In the genomic region with DNA sequence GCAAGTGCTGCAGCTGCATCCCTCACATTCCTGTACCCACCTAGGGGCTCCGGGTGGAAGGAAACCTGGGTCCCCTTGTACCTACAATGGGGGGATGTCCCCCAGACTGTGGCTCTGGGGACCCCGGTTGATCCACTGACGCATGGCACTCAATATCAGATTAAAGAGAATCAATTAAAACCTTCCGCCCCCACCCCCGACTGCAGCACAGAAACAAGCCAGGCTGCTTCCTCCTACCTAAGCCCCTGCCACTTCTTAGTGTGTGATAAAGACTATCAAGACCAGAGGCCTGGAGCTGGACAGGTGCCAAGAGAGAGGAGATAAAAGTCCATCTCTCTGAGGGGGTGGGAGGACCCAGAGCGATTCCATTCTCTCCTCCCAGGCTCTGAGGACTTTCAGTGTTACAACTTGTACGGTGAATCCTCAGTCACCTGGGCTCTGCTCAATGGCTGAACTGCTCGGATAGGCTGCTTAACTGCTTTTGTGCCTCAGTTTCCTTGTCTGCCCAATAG, we compare ENCODE assay signal across 2 cellular contexts.
TF ChIP-seq lines count a peak whose summit lies in the region.

No MANE protein-coding gene starts in this region.

TF ChIP-seq in IMR-90, 13 proteins besides CTCF, POLR2A, EP300 and RAD21:
- TF ChIP-seq CHD1 (IDR thresholded peaks at IDR 0.05; ENCODE audit: low read depth, low read length), result no peak
- no peak for TF ChIP-seq RFX5 (IDR thresholded peaks at IDR 0.05; ENCODE audit: low read depth, low read length)
- no peak for TF ChIP-seq CEBPB (IDR thresholded peaks at IDR 0.05; ENCODE audit: low read depth, low read length)
- TF ChIP-seq, protein P1, sequence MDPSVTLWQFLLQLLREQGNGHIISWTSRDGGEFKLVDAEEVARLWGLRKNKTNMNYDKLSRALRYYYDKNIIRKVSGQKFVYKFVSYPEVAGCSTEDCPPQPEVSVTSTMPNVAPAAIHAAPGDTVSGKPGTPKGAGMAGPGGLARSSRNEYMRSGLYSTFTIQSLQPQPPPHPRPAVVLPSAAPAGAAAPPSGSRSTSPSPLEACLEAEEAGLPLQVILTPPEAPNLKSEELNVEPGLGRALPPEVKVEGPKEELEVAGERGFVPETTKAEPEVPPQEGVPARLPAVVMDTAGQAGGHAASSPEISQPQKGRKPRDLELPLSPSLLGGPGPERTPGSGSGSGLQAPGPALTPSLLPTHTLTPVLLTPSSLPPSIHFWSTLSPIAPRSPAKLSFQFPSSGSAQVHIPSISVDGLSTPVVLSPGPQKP (IDR thresholded peaks at IDR 0.05; ENCODE audit: borderline replicate concordance, low read depth, low read length), result no peak
TF ChIP-seq in IMR-90: peak in this region for 0.

TF ChIP-seq in K562, 482 proteins besides CTCF, POLR2A, EP300 and RAD21 (continues in another document):
- TF ChIP-seq, protein P2, sequence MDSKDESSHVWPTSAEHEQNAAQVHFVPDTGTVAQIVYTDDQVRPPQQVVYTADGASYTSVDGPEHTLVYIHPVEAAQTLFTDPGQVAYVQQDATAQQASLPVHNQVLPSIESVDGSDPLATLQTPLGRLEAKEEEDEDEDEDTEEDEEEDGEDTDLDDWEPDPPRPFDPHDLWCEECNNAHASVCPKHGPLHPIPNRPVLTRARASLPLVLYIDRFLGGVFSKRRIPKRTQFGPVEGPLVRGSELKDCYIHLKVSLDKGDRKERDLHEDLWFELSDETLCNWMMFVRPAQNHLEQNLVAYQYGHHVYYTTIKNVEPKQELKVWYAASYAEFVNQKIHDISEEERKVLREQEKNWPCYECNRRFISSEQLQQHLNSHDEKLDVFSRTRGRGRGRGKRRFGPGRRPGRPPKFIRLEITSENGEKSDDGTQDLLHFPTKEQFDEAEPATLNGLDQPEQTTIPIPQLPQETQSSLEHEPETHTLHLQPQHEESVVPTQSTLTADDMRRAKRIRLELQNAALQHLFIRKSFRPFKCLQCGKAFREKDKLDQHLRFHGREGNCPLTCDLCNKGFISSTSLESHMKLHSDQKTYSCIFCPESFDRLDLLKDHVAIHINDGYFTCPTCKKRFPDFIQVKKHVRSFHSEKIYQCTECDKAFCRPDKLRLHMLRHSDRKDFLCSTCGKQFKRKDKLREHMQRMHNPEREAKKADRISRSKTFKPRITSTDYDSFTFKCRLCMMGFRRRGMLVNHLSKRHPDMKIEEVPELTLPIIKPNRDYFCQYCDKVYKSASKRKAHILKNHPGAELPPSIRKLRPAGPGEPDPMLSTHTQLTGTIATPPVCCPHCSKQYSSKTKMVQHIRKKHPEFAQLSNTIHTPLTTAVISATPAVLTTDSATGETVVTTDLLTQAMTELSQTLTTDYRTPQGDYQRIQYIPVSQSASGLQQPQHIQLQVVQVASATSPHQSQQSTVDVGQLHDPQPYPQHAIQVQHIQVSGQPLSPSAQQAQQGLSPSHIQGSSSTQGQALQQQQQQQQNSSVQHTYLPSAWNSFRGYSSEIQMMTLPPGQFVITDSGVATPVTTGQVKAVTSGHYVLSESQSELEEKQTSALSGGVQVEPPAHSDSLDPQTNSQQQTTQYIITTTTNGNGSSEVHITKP (IDR thresholded peaks at IDR 0.05; ENCODE audit: partially characterized antibody), result peak; percentile 88
- TF ChIP-seq CCNT2 (IDR thresholded peaks at IDR 0.05; ENCODE audit: borderline replicate concordance, extremely low read depth, insufficient read length, low read depth, low read length) (peak; percentile 76), GATAD2B (IDR thresholded peaks at IDR 0.05; ENCODE audit: borderline replicate concordance) (peak; percentile 81), PML (IDR thresholded peaks at IDR 0.05; ENCODE audit: low read length) (peak; percentile 77), RCOR1 (IDR thresholded peaks at IDR 0.05; ENCODE audit: borderline replicate concordance in 1 of 2, low read depth in 2 of 2, low read length in 2 of 2) (peak in 1 of 2 experiments; percentile 85; a peak in 3 of 4 replicates), JUND (IDR thresholded peaks at IDR 0.05; ENCODE audit: borderline replicate concordance, low read depth, low read length) (peak; percentile 50), JUND (tag; IDR thresholded peaks at IDR 0.05; ENCODE audit: borderline replicate concordance, low read depth, low read length) (no peak; the same call in 2 of the 3 replicates), ZNF24 (IDR thresholded peaks at IDR 0.05) (no peak), CHD1 (IDR thresholded peaks at IDR 0.05; ENCODE audit: low read length) (no peak), MCM2 (IDR thresholded peaks at IDR 0.05; ENCODE audit: low read depth) (no peak), MYC (IDR thresholded peaks at IDR 0.05; ENCODE audit: low read depth, low read length) (0 out of 2 replicates have a peak, but pooled peaks have one; percentile 18), MYC (CRISPR knock-in tag; IDR thresholded peaks at IDR 0.05; ENCODE audit: borderline replicate concordance, low read depth) (no peak), PTBP1 (IDR thresholded peaks at IDR 0.05; ENCODE audit: low read depth, low read length) (0 out of 2 replicates have a peak, but pooled peaks have one; percentile 13), FOXM1 (IDR thresholded peaks at IDR 0.05; ENCODE audit: low read depth) (peak; percentile 66), FOXM1 (CRISPR knock-in tag; IDR thresholded peaks at IDR 0.05; ENCODE audit: low read depth) (no peak), POLR2AphosphoS5 (IDR thresholded peaks at IDR 0.05; ENCODE audit: control insufficient read depth, insufficient read depth, low read depth, low read length) (peak; percentile 95), KAT7 (CRISPR knock-in tag; IDR thresholded peaks at IDR 0.05; ENCODE audit: borderline replicate concordance) (no peak), MBD2 (IDR thresholded peaks at IDR 0.05; ENCODE audit: borderline replicate concordance, low read depth) (peak; percentile 35; the same call in 1 of the 2 replicates), TAF1 (IDR thresholded peaks at IDR 0.05; ENCODE audit: control insufficient read depth, extremely low read depth, insufficient read depth, low read length, severe bottlenecking) (peak; percentile 35), NFIC (IDR thresholded peaks at IDR 0.05) (peak; percentile 99), TSC22D4 (tag; IDR thresholded peaks at IDR 0.05) (no peak), LEF1 (IDR thresholded peaks at IDR 0.05) (peak; percentile 76), SMAD1 (IDR thresholded peaks at IDR 0.05; ENCODE audit: low read depth, low read length, partially characterized antibody) (peak; percentile 93), BDP1 (IDR thresholded peaks at IDR 0.05; ENCODE audit: insufficient read depth, insufficient read length) (no peak), CBX3 (IDR thresholded peaks at IDR 0.05; ENCODE audit: borderline replicate concordance in 1 of 2, low read length in 2 of 2) (0 out of 3 replicates have a peak, but pooled peaks of 1 of the 2 experiments have one; percentile 7), U2AF2 (optimal IDR thresholded peaks at IDR 0.05; ENCODE audit: low read depth, low read length) (no peak), NR2C1 (IDR thresholded peaks at IDR 0.05) (no peak), NR2C1 (tag; IDR thresholded peaks at IDR 0.05) (0 out of 2 replicates have a peak, but pooled peaks have one; percentile 30), SAFB2 (IDR thresholded peaks at IDR 0.05; ENCODE audit: borderline replicate concordance, low read depth, low read length, severe bottlenecking) (no peak), ILF3 (IDR thresholded peaks at IDR 0.05; ENCODE audit: borderline replicate concordance) (no peak), RFX1 (IDR thresholded peaks at IDR 0.05) (no peak), TEAD1 (CRISPR knock-in tag; IDR thresholded peaks at IDR 0.05) (peak in 1 of 2 experiments; percentile 90; a peak in 2 of 4 replicates), MTA3 (IDR thresholded peaks at IDR 0.05; ENCODE audit: borderline replicate concordance) (0 out of 2 replicates have a peak, but pooled peaks have one; percentile 59), ZNF586 (CRISPR knock-in tag; conservative IDR thresholded peaks at IDR 0.05) (no peak), SOX6 (IDR thresholded peaks at IDR 0.05) (peak; percentile 78; the same call in 1 of the 2 replicates), FOXK2 (conservative IDR thresholded peaks at IDR 0.05 in 1 of 2, IDR thresholded peaks at IDR 0.05 in 1 of 2; ENCODE audit: low read depth in 2 of 2) (0 out of 4 replicates have a peak, but pooled peaks of 1 of the 2 experiments have one; percentile 18), HDAC1 (IDR thresholded peaks at IDR 0.05) (no peak; a peak in 1 of 4 replicates), ATF7 (IDR thresholded peaks at IDR 0.05) (peak; percentile 42; the same call in 1 of the 2 replicates), GABPB2 (CRISPR knock-in tag; conservative IDR thresholded peaks at IDR 0.05) (no peak), RNF2 (IDR thresholded peaks at IDR 0.05) (peak; percentile 67), BRD9 (IDR thresholded peaks at IDR 0.05; ENCODE audit: low read depth, partially characterized antibody) (peak; percentile 30), HDAC2 (IDR thresholded peaks at IDR 0.05) (0 out of 2 replicates have a peak, but pooled peaks have one; percentile 13), EP400 (IDR thresholded peaks at IDR 0.05) (0 out of 2 replicates have a peak, but pooled peaks have one; percentile 7), TBP (optimal IDR thresholded peaks at IDR 0.05; ENCODE audit: low read depth, low read length) (peak; percentile 37), ZNF57 (CRISPR knock-in tag; IDR thresholded peaks at IDR 0.05) (no peak), BCOR (IDR thresholded peaks at IDR 0.05) (peak; percentile 62; the same call in 1 of the 2 replicates)
- TF ChIP-seq, protein P3, sequence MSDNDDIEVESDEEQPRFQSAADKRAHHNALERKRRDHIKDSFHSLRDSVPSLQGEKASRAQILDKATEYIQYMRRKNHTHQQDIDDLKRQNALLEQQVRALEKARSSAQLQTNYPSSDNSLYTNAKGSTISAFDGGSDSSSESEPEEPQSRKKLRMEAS (CRISPR knock-in tag; IDR thresholded peaks at IDR 0.05), result no peak
- TF ChIP-seq, protein P4, sequence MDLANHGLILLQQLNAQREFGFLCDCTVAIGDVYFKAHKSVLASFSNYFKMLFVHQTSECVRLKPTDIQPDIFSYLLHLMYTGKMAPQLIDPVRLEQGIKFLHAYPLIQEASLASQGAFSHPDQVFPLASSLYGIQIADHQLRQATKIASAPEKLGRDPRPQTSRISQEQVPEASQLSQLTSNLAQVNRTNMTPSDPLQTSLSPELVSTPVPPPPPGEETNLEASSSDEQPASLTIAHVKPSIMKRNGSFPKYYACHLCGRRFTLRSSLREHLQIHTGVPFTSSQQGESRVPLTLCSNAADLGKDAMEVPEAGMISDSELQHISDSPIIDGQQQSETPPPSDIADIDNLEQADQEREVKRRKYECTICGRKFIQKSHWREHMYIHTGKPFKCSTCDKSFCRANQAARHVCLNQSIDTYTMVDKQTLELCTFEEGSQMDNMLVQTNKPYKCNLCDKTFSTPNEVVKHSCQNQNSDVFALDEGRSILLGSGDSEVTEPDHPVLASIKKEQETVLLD (IDR thresholded peaks at IDR 0.05), result peak; percentile 8; the same call in 1 of the 2 replicates
- TF ChIP-seq, protein P5, sequence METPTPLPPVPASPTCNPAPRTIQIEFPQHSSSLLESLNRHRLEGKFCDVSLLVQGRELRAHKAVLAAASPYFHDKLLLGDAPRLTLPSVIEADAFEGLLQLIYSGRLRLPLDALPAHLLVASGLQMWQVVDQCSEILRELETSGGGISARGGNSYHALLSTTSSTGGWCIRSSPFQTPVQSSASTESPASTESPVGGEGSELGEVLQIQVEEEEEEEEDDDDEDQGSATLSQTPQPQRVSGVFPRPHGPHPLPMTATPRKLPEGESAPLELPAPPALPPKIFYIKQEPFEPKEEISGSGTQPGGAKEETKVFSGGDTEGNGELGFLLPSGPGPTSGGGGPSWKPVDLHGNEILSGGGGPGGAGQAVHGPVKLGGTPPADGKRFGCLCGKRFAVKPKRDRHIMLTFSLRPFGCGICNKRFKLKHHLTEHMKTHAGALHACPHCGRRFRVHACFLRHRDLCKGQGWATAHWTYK (CRISPR knock-in tag; IDR thresholded peaks at IDR 0.05), result no peak
- TF ChIP-seq, protein P6, sequence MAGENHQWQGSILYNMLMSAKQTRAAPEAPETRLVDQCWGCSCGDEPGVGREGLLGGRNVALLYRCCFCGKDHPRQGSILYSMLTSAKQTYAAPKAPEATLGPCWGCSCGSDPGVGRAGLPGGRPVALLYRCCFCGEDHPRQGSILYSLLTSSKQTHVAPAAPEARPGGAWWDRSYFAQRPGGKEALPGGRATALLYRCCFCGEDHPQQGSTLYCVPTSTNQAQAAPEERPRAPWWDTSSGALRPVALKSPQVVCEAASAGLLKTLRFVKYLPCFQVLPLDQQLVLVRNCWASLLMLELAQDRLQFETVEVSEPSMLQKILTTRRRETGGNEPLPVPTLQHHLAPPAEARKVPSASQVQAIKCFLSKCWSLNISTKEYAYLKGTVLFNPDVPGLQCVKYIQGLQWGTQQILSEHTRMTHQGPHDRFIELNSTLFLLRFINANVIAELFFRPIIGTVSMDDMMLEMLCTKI (IDR thresholded peaks at IDR 0.05; ENCODE audit: partially characterized antibody), result no peak
- TF ChIP-seq, protein P7, sequence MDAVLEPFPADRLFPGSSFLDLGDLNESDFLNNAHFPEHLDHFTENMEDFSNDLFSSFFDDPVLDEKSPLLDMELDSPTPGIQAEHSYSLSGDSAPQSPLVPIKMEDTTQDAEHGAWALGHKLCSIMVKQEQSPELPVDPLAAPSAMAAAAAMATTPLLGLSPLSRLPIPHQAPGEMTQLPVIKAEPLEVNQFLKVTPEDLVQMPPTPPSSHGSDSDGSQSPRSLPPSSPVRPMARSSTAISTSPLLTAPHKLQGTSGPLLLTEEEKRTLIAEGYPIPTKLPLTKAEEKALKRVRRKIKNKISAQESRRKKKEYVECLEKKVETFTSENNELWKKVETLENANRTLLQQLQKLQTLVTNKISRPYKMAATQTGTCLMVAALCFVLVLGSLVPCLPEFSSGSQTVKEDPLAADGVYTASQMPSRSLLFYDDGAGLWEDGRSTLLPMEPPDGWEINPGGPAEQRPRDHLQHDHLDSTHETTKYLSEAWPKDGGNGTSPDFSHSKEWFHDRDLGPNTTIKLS (IDR thresholded peaks at IDR 0.05; ENCODE audit: borderline replicate concordance, low read depth), result no peak
- TF ChIP-seq, protein P8, sequence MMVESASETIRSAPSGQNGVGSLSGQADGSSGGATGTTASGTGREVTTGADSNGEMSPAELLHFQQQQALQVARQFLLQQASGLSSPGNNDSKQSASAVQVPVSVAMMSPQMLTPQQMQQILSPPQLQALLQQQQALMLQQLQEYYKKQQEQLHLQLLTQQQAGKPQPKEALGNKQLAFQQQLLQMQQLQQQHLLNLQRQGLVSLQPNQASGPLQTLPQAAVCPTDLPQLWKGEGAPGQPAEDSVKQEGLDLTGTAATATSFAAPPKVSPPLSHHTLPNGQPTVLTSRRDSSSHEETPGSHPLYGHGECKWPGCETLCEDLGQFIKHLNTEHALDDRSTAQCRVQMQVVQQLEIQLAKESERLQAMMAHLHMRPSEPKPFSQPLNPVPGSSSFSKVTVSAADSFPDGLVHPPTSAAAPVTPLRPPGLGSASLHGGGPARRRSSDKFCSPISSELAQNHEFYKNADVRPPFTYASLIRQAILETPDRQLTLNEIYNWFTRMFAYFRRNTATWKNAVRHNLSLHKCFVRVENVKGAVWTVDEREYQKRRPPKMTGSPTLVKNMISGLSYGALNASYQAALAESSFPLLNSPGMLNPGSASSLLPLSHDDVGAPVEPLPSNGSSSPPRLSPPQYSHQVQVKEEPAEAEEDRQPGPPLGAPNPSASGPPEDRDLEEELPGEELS (CRISPR knock-in tag; IDR thresholded peaks at IDR 0.05; ENCODE audit: borderline replicate concordance), result no peak
